8 cellular contexts compared by ENCODE assay signal in genomic region chr19:51097166-51097736, GRCh38. TPM values are rescaled to one million over a fixed set of nuclear protein-coding genes. Genes with fewer than 3 reads are reported as not detected.
DNase-seq lines count a peak whose midpoint lies in the region; ATAC-seq and TF ChIP-seq lines count a peak whose summit lies in the region.

No MANE protein-coding gene starts in this region.

- intact Hi-C loops in dendritic cell treated with granulocyte-macrophage colony-stimulating factor and Interleukin-4, amounts not matched to agents 40 ng/mL and 50 ng/mL, for 4 days (cut with micrococcal nuclease), result no loop called here

- ATAC-seq in lung (ENCODE audit: insufficient read depth, low FRiP score) (no peak), HG03025 (IDR thresholded peaks at IDR 0.05; ENCODE audit: low FRiP score, unreplicated experiment) (no peak)

- no peaks in the 10 kb centered on the region for H3K27me3 Mint-ChIP-seq in activated CD4-positive, alpha-beta T cell treated with anti-CD3 and anti-CD28 coated beads, Interleukin-2, amount 10 ng/mL, durations not matched to agents 7 days and 5 days
- peaks cover 2% of the 10 kb centered on the region for H3K27me3 Mint-ChIP-seq in dendritic cell treated with granulocyte-macrophage colony-stimulating factor and Interleukin-4, amounts not matched to agents 40 ng/mL and 50 ng/mL, for 4 days

- no peak overlapping the region for H3K4me3 ChIP-seq in lung

- DNase-seq in NCI-H1436 (lab: John Stamatoyannopoulos, UW) (peak; percentile 66), NCI-H1436 treated with DMSO at 0.1 percent for 48 hours (lab: John Stamatoyannopoulos, UW) (no peak), NCI-H2171 (lab: John Stamatoyannopoulos, UW) (peak; percentile 25), lung (ENCODE audit: low spot score) (peak; percentile 68)
- DNase-seq in activated CD4-positive, alpha-beta T cell treated with anti-CD3 and anti-CD28 coated beads, Interleukin-2, amount 10 ng/mL, durations not matched to agents 7 days and 5 days, result peak; percentile 66
- DNase-seq in stimulated activated CD8-positive, alpha-beta memory T cell treated with anti-CD3 and anti-CD28 coated beads, Interleukin-15, amount 100 ng/mL, for 24 hours (ENCODE audit: low read depth), result peak; percentile 51

- no peaks in the 10 kb centered on the region for H3K27me3 ChIP-seq in lung (ENCODE audit: control insufficient read depth, insufficient read depth)

- POLR2A ChIA-PET in activated CD4-positive, alpha-beta T cell treated with anti-CD3 and anti-CD28 coated beads, Interleukin-2, amount 10 ng/mL, durations not matched to agents 7 days and 5 days (lab: Charles Lee), result no interaction called here

- CTCF ChIA-PET in activated CD4-positive, alpha-beta T cell treated with anti-CD3 and anti-CD28 coated beads, Interleukin-2, amount 10 ng/mL, durations not matched to agents 7 days and 5 days (lab: Charles Lee), result interaction anchor here (0.6 to 1.8 kb wide), 2 partner anchors 11 to 164 kb away, joined by 4 to 6 read pairs; no protein-coding TSS in a partner anchor

- peaks cover 22% of the 10 kb centered on the region for H3K4me1 Mint-ChIP-seq in activated CD4-positive, alpha-beta T cell treated with anti-CD3 and anti-CD28 coated beads, Interleukin-2, amount 10 ng/mL, durations not matched to agents 7 days and 5 days
- peaks cover 35% of the 10 kb centered on the region for H3K4me1 Mint-ChIP-seq in dendritic cell treated with granulocyte-macrophage colony-stimulating factor and Interleukin-4, amounts not matched to agents 40 ng/mL and 50 ng/mL, for 4 days (ENCODE audit: low read depth)

- H3K36me3 ChIP-seq in lung (ENCODE audit: control insufficient read depth in 2 of 2, insufficient read depth in 2 of 2, low read length in 2 of 2), result peaks cover 0 to 21% of the 10 kb centered on the region in 2 donors

- no peaks in the 10 kb centered on the region for H3K9me3 Mint-ChIP-seq in activated CD4-positive, alpha-beta T cell treated with anti-CD3 and anti-CD28 coated beads, Interleukin-2, amount 10 ng/mL, durations not matched to agents 7 days and 5 days
- H3K9me3 Mint-ChIP-seq in dendritic cell treated with granulocyte-macrophage colony-stimulating factor and Interleukin-4, amounts not matched to agents 40 ng/mL and 50 ng/mL, for 4 days, result no peaks in the 10 kb centered on the region

- no peaks in the 10 kb centered on the region for H3K4me1 ChIP-seq in lung (ENCODE audit: control insufficient read depth in 2 of 2, insufficient read depth in 2 of 2, low read length in 2 of 2)

- peaks cover 26% of the 10 kb centered on the region for H3K36me3 Mint-ChIP-seq in activated CD4-positive, alpha-beta T cell treated with anti-CD3 and anti-CD28 coated beads, Interleukin-2, amount 10 ng/mL, durations not matched to agents 7 days and 5 days (ENCODE audit: low read depth)
- peaks cover 52% of the 10 kb centered on the region for H3K36me3 Mint-ChIP-seq in dendritic cell treated with granulocyte-macrophage colony-stimulating factor and Interleukin-4, amounts not matched to agents 40 ng/mL and 50 ng/mL, for 4 days (ENCODE audit: low read depth)

- 14 to 24% methylated on average over 8 of the region's 8 CpGs for WGBS in lung, 2 donors

- H3K27ac ChIP-seq in lung (ENCODE audit: low read depth in 1 of 2, low read length in 1 of 2), result no peak overlapping the region

- TF ChIP-seq CTCF in lung (IDR thresholded peaks at IDR 0.05; ENCODE audit: control extremely low read depth, extremely low read depth), result peak; percentile 49

- peak overlapping the region; percentile 74 for H3K27ac Mint-ChIP-seq in activated CD4-positive, alpha-beta T cell treated with anti-CD3 and anti-CD28 coated beads, Interleukin-2, amount 10 ng/mL, durations not matched to agents 7 days and 5 days
- peak overlapping the region; percentile 2 for H3K27ac Mint-ChIP-seq in dendritic cell treated with granulocyte-macrophage colony-stimulating factor and Interleukin-4, amounts not matched to agents 40 ng/mL and 50 ng/mL, for 4 days

- H3K4me3 Mint-ChIP-seq in activated CD4-positive, alpha-beta T cell treated with anti-CD3 and anti-CD28 coated beads, Interleukin-2, amount 10 ng/mL, durations not matched to agents 7 days and 5 days, result no peak overlapping the region
- no peak overlapping the region for H3K4me3 Mint-ChIP-seq in dendritic cell treated with granulocyte-macrophage colony-stimulating factor and Interleukin-4, amounts not matched to agents 40 ng/mL and 50 ng/mL, for 4 days

- no peaks in the 10 kb centered on the region for H3K9me3 ChIP-seq in lung (ENCODE audit: control insufficient read depth in 2 of 2, insufficient read depth in 1 of 2, low read length in 1 of 2)

RNA-seq across cellular contexts. Expression of gene CTU1, which starts 11.0 kb away (rescaled TPM):
- total RNA-seq in activated CD4-positive, alpha-beta T cell treated with anti-CD3 and anti-CD28 coated beads, Interleukin-2, amount 10 ng/mL, durations not matched to agents 7 days and 5 days, result 1 to 10 TPM; 8.5 to 10.0 TPM
- total RNA-seq in lung, result 1 to 10 TPM; 3.2 to 9.8 TPM
- polyA plus RNA-seq in lung, result 1 to 10 TPM; 2.5 to 4.4 TPM

RNA-seq across cellular contexts. Expression of gene KLK14, which starts 14.6 kb away (rescaled TPM):
- under 1 TPM; 0.35 to 0.67 TPM for total RNA-seq in activated CD4-positive, alpha-beta T cell treated with anti-CD3 and anti-CD28 coated beads, Interleukin-2, amount 10 ng/mL, durations not matched to agents 7 days and 5 days
- total RNA-seq in lung, result 1 to 10 TPM in 1 of 2 donors, under 1 TPM in 1; 0.46 to 3.9 TPM
- polyA plus RNA-seq in lung, result 1 to 10 TPM in 1 of 2 donors, under 1 TPM in 1; 0.49 to 1.3 TPM

RNA-seq across cellular contexts. Expression of gene SIGLEC9, which starts 27.5 kb away (rescaled TPM):
- under 1 TPM; 0.20 to 0.27 TPM for total RNA-seq in activated CD4-positive, alpha-beta T cell treated with anti-CD3 and anti-CD28 coated beads, Interleukin-2, amount 10 ng/mL, durations not matched to agents 7 days and 5 days
- total RNA-seq in lung, result 10 to 100 TPM in 1 of 2 donors, 1 to 10 TPM in 1; 4.5 to 25.7 TPM
- polyA plus RNA-seq in lung, result 10 to 100 TPM in 1 of 2 donors, 1 to 10 TPM in 1; 4.3 to 57.0 TPM

RNA-seq across cellular contexts. Expression of gene KLK13, which starts 32.4 kb away (rescaled TPM):
- not detected for total RNA-seq in activated CD4-positive, alpha-beta T cell treated with anti-CD3 and anti-CD28 coated beads, Interleukin-2, amount 10 ng/mL, durations not matched to agents 7 days and 5 days
- total RNA-seq in lung, result 1 to 10 TPM in 1 of 2 donors, under 1 TPM in 1; 0.65 to 9.3 TPM
- polyA plus RNA-seq in lung, result 1 to 10 TPM; 1.7 to 4.5 TPM

RNA-seq across cellular contexts. Expression of gene SIGLEC7, which starts 44.9 kb away (rescaled TPM):
- total RNA-seq in activated CD4-positive, alpha-beta T cell treated with anti-CD3 and anti-CD28 coated beads, Interleukin-2, amount 10 ng/mL, durations not matched to agents 7 days and 5 days, result not detected
- total RNA-seq in lung, result 10 to 100 TPM in 1 of 2 donors, 1 to 10 TPM in 1; 6.3 to 13.4 TPM
- polyA plus RNA-seq in lung, result 10 to 100 TPM in 1 of 2 donors, 1 to 10 TPM in 1; 2.1 to 29.3 TPM

Comparison
In these comparisons a context has a peak if more than half of its experiments do, and no peak if none do; other contexts are left out.
1. RNA of gene SIGLEC9, which starts 27.5 kb away (total RNA-seq): 4.5 to 25.7 TPM in lung; 0.20 to 0.27 TPM in activated CD4-positive, alpha-beta T cell treated with anti-CD3 and anti-CD28 coated beads, Interleukin-2, amount 10 ng/mL, durations not matched to agents 7 days and 5 days; every median in the first group is over 4 times any median in the second.